Comparison of ENCODE assay signal across 12 cellular contexts in genomic region chr3:11583638-11584046, GRCh38.
DNase-seq lines count a peak whose midpoint lies in the region; ATAC-seq and TF ChIP-seq lines count a peak whose summit lies in the region.
"Had no signal": no experiment of that assay in that cellular context is flagged by ENCODE, and none has a peak within 500 bp of the region (broad histone marks: within the 10 kb centered on the region; RNA-seq: fewer than 3 reads in every experiment).

No MANE protein-coding gene starts in this region.

- TF ChIP-seq CTCF in glutamatergic neuron (IDR thresholded peaks at IDR 0.05; ENCODE audit: partially characterized antibody, unreplicated experiment), result no peak
- TF ChIP-seq CTCF in sigmoid colon (IDR thresholded peaks at IDR 0.05), result no peak
- TF ChIP-seq CTCF in activated CD8-positive, alpha-beta T cell treated with anti-CD3 and anti-CD28 coated beads for 36 hours (IDR thresholded peaks at IDR 0.05), result no peak

- peaks cover 2% of the 10 kb centered on the region for H3K27me3 Mint-ChIP-seq in glutamatergic neuron (ENCODE audit: unreplicated experiment)
- no peaks in the 10 kb centered on the region for H3K27me3 Mint-ChIP-seq in activated CD8-positive, alpha-beta T cell treated with anti-CD3 and anti-CD28 coated beads for 36 hours
- H3K27me3 Mint-ChIP-seq: activated naive CD8-positive, alpha-beta T cell treated with anti-CD3 and anti-CD28 coated beads, Interleukin-2, amount 10 ng/mL, durations not matched to agents 7 days and 5 days; CD4-positive, alpha-beta memory T cell had no signal

- DNase-seq in ELR (ENCODE audit: low read depth) (peak; percentile 70), glutamatergic neuron (no peak), sigmoid colon (no peak), HK-2 (ENCODE audit: unreplicated experiment) (no peak)
- no peak for DNase-seq in activated CD8-positive, alpha-beta memory T cell treated with anti-CD3 and anti-CD28 coated beads, Interleukin-2, amount 50 U/mL, for 48 hours
- DNase-seq in activated CD8-positive, alpha-beta T cell treated with anti-CD3 and anti-CD28 coated beads for 36 hours, result no peak
- DNase-seq: activated CD4-positive, alpha-beta T cell treated with anti-CD3 and anti-CD28 coated beads, Interleukin-2, amount 50 U/mL, for 4 hours; activated naive CD8-positive, alpha-beta T cell treated with anti-CD3 and anti-CD28 coated beads, Interleukin-2, amount 10 ng/mL, durations not matched to agents 7 days and 5 days; CD4-positive, alpha-beta memory T cell; NCI-H2107 had no signal

- H3K9me3 ChIP-seq in sigmoid colon, result no peaks in the 10 kb centered on the region

- no peak for TF ChIP-seq EP300 in sigmoid colon (IDR thresholded peaks at IDR 0.05)

- H3K36me3 Mint-ChIP-seq in glutamatergic neuron (ENCODE audit: unreplicated experiment), result no peaks in the 10 kb centered on the region
- H3K36me3 Mint-ChIP-seq in activated CD8-positive, alpha-beta T cell treated with anti-CD3 and anti-CD28 coated beads for 36 hours (ENCODE audit: low read depth), result peaks cover 22% of the 10 kb centered on the region

- no peak for ATAC-seq in GM18867 (IDR thresholded peaks at IDR 0.05; ENCODE audit: unreplicated experiment)
- ATAC-seq in activated CD8-positive, alpha-beta T cell treated with anti-CD3 and anti-CD28 coated beads for 36 hours, result no peak

- no peak overlapping the region for H3K27ac Mint-ChIP-seq in glutamatergic neuron (ENCODE audit: unreplicated experiment)
- H3K27ac Mint-ChIP-seq in activated CD8-positive, alpha-beta T cell treated with anti-CD3 and anti-CD28 coated beads for 36 hours, result no peak overlapping the region
- H3K27ac Mint-ChIP-seq: activated naive CD8-positive, alpha-beta T cell treated with anti-CD3 and anti-CD28 coated beads, Interleukin-2, amount 10 ng/mL, durations not matched to agents 7 days and 5 days had no signal

- H3K4me3 ChIP-seq in sigmoid colon, result no peak overlapping the region

- POLR2A ChIA-PET in activated CD8-positive, alpha-beta T cell treated with anti-CD3 and anti-CD28 coated beads for 36 hours (lab: Charles Lee), result interaction anchor here (1.4 kb wide), 1 partner anchor 18 kb away, joined by 4 read pairs; no protein-coding TSS in a partner anchor

- peak overlapping the region; percentile 3 for H3K27ac ChIP-seq in angular gyrus (ENCODE audit: low read depth, low read length)
- H3K27ac ChIP-seq in sigmoid colon, result peak overlapping the region; percentile 69 to 86 (median 78)

- H3K36me3 ChIP-seq in sigmoid colon, result no peaks in the 10 kb centered on the region

- no peak for TF ChIP-seq POLR2A in sigmoid colon (IDR thresholded peaks at IDR 0.05)

- 49 to 65% methylated on average over 10 of the region's 10 CpGs for WGBS in sigmoid colon, 2 donors

- H3K4me1 ChIP-seq in sigmoid colon, result peaks cover 0 to 67% (median 60%) of the 10 kb centered on the region in 4 donors

- intact Hi-C loops in sigmoid colon (cut with DNase I), result no loop called here
- intact Hi-C loops in activated CD8-positive, alpha-beta T cell treated with anti-CD3 and anti-CD28 coated beads for 36 hours (cut with micrococcal nuclease), result loop anchor here (10.0 kb wide), 1 partner anchor 51 kb away; no protein-coding TSS in a partner anchor

- CTCF ChIA-PET in activated CD8-positive, alpha-beta T cell treated with anti-CD3 and anti-CD28 coated beads for 36 hours (lab: Charles Lee), result interaction anchor here (0.8 to 1.4 kb wide), 2 partner anchors 48 to 205 kb away, joined by 3 to 4 read pairs; no protein-coding TSS in a partner anchor

- peaks cover 3% of the 10 kb centered on the region for H3K9me3 Mint-ChIP-seq in glutamatergic neuron (ENCODE audit: unreplicated experiment)
- H3K9me3 Mint-ChIP-seq in activated CD8-positive, alpha-beta T cell treated with anti-CD3 and anti-CD28 coated beads for 36 hours, result no peaks in the 10 kb centered on the region
- H3K9me3 Mint-ChIP-seq: activated naive CD8-positive, alpha-beta T cell treated with anti-CD3 and anti-CD28 coated beads, Interleukin-2, amount 10 ng/mL, durations not matched to agents 7 days and 5 days had no signal

- H3K27me3 ChIP-seq in sigmoid colon, result no peaks in the 10 kb centered on the region

- H3K4me3 Mint-ChIP-seq in glutamatergic neuron (ENCODE audit: unreplicated experiment), result peak overlapping the region; percentile 4
- no peak overlapping the region for H3K4me3 Mint-ChIP-seq in activated CD8-positive, alpha-beta T cell treated with anti-CD3 and anti-CD28 coated beads for 36 hours
- H3K4me3 Mint-ChIP-seq: CD4-positive, alpha-beta memory T cell had no signal

- H3K4me1 Mint-ChIP-seq in glutamatergic neuron (ENCODE audit: low read depth, unreplicated experiment), result peaks cover 42% of the 10 kb centered on the region
- peaks cover 78% of the 10 kb centered on the region for H3K4me1 Mint-ChIP-seq in activated CD8-positive, alpha-beta T cell treated with anti-CD3 and anti-CD28 coated beads for 36 hours (ENCODE audit: low read depth)
